9 cellular contexts compared by ENCODE assay signal in genomic region chr10:130301026-130301892, GRCh38.
DNase-seq lines count a peak whose midpoint lies in the region; ATAC-seq and TF ChIP-seq lines count a peak whose summit lies in the region.
"Had no signal": no experiment of that assay in that cellular context is flagged by ENCODE, and none has a peak within 500 bp of the region (broad histone marks: within the 10 kb centered on the region; RNA-seq: fewer than 3 reads in every experiment).

No MANE protein-coding gene starts in this region.

- H3K4me1 Mint-ChIP-seq in CD8-positive, alpha-beta T cell (ENCODE audit: low read depth), result peaks cover 4% of the 10 kb centered on the region
- no peaks in the 10 kb centered on the region for H3K4me1 Mint-ChIP-seq in activated CD8-positive, alpha-beta memory T cell treated with anti-CD3 and anti-CD28 coated beads, Interleukin-2, amount 10 ng/mL, durations not matched to agents 7 days and 5 days
- H3K4me1 Mint-ChIP-seq in mesothelial cell of epicardium, result no peaks in the 10 kb centered on the region
- H3K4me1 Mint-ChIP-seq in nephron progenitor cell, result no peaks in the 10 kb centered on the region
- H3K4me1 Mint-ChIP-seq: brain had no signal

- H3K27me3 ChIP-seq in CD8-positive, alpha-beta T cell (ENCODE audit: insufficient read depth, low read length), result no peaks in the 10 kb centered on the region

- H3K9me3 Mint-ChIP-seq in CD8-positive, alpha-beta T cell, result peaks cover 51% of the 10 kb centered on the region
- peaks cover 39% of the 10 kb centered on the region for H3K9me3 Mint-ChIP-seq in activated CD8-positive, alpha-beta memory T cell treated with anti-CD3 and anti-CD28 coated beads, Interleukin-2, amount 10 ng/mL, durations not matched to agents 7 days and 5 days (ENCODE audit: low read depth)
- H3K9me3 Mint-ChIP-seq in mesothelial cell of epicardium (peaks cover 70% of the 10 kb centered on the region), nephron progenitor cell (peaks cover 84% of the 10 kb centered on the region)

- peak overlapping the region; percentile 59 for H3K27ac ChIP-seq in CD8-positive, alpha-beta T cell (ENCODE audit: low read depth, low read length)

- H3K4me3 ChIP-seq in CD8-positive, alpha-beta T cell (ENCODE audit: low read depth, low read length), result peak overlapping the region; percentile 48

- H3K27me3 Mint-ChIP-seq in CD8-positive, alpha-beta T cell (ENCODE audit: low read depth), result no peaks in the 10 kb centered on the region
- no peaks in the 10 kb centered on the region for H3K27me3 Mint-ChIP-seq in activated CD8-positive, alpha-beta memory T cell treated with anti-CD3 and anti-CD28 coated beads, Interleukin-2, amount 10 ng/mL, durations not matched to agents 7 days and 5 days
- H3K27me3 Mint-ChIP-seq in mesothelial cell of epicardium (ENCODE audit: low read depth), result no peaks in the 10 kb centered on the region
- H3K27me3 Mint-ChIP-seq in nephron progenitor cell (ENCODE audit: low read depth, poor library complexity), result peaks cover 4% of the 10 kb centered on the region
- H3K27me3 Mint-ChIP-seq: brain had no signal

- CTCF ChIA-PET in CD8-positive, alpha-beta T cell (lab: Charles Lee), result interaction anchor here (0.6 kb wide), 1 partner anchor 35 kb away, joined by 3 read pairs; no protein-coding TSS in a partner anchor
- CTCF ChIA-PET in activated CD8-positive, alpha-beta memory T cell treated with anti-CD3 and anti-CD28 coated beads, Interleukin-2, amount 10 ng/mL, durations not matched to agents 7 days and 5 days (lab: Charles Lee), result interaction anchor here (1.4 kb wide), 1 partner anchor 191 kb away, joined by 3 read pairs; no protein-coding TSS in a partner anchor

- peaks cover 4% of the 10 kb centered on the region for H3K9me3 ChIP-seq in CD8-positive, alpha-beta T cell (ENCODE audit: low read length)

- H3K27ac Mint-ChIP-seq in CD8-positive, alpha-beta T cell, result peak overlapping the region; percentile 84
- H3K27ac Mint-ChIP-seq in activated CD8-positive, alpha-beta memory T cell treated with anti-CD3 and anti-CD28 coated beads, Interleukin-2, amount 10 ng/mL, durations not matched to agents 7 days and 5 days, result peak overlapping the region; percentile 65
- H3K27ac Mint-ChIP-seq in mesothelial cell of epicardium, result no peak overlapping the region
- H3K27ac Mint-ChIP-seq in nephron progenitor cell, result no peak overlapping the region
- H3K27ac Mint-ChIP-seq: brain had no signal

- peak overlapping the region; percentile 73 for H3K4me3 Mint-ChIP-seq in CD8-positive, alpha-beta T cell
- H3K4me3 Mint-ChIP-seq in activated CD8-positive, alpha-beta memory T cell treated with anti-CD3 and anti-CD28 coated beads, Interleukin-2, amount 10 ng/mL, durations not matched to agents 7 days and 5 days, result peak overlapping the region; percentile 58
- no peak overlapping the region for H3K4me3 Mint-ChIP-seq in mesothelial cell of epicardium
- no peak overlapping the region for H3K4me3 Mint-ChIP-seq in nephron progenitor cell
- H3K4me3 Mint-ChIP-seq: brain had no signal

- no peaks in the 10 kb centered on the region for H3K36me3 ChIP-seq in CD8-positive, alpha-beta T cell (ENCODE audit: insufficient read depth, low read length)

- peak; percentile 70 for ATAC-seq in CD8-positive, alpha-beta T cell
- peak; percentile 54 for ATAC-seq in HG03565 (IDR thresholded peaks at IDR 0.05; ENCODE audit: unreplicated experiment)
- ATAC-seq in activated CD8-positive, alpha-beta memory T cell treated with anti-CD3 and anti-CD28 coated beads, Interleukin-2, amount 10 ng/mL, durations not matched to agents 7 days and 5 days, result peak; percentile 73

- no peaks in the 10 kb centered on the region for H3K4me1 ChIP-seq in CD8-positive, alpha-beta T cell (ENCODE audit: insufficient read depth, low read length)

- H3K36me3 Mint-ChIP-seq in CD8-positive, alpha-beta T cell, result peaks cover 15% of the 10 kb centered on the region
- peaks cover 4% of the 10 kb centered on the region for H3K36me3 Mint-ChIP-seq in activated CD8-positive, alpha-beta memory T cell treated with anti-CD3 and anti-CD28 coated beads, Interleukin-2, amount 10 ng/mL, durations not matched to agents 7 days and 5 days
- H3K36me3 Mint-ChIP-seq in mesothelial cell of epicardium (peaks cover 7% of the 10 kb centered on the region), nephron progenitor cell (ENCODE audit: low read depth) (peaks cover 17% of the 10 kb centered on the region)

- POLR2A ChIA-PET in CD8-positive, alpha-beta T cell (lab: Charles Lee), result interaction anchor here (1.8 to 2.0 kb wide), 2 partner anchors 191 to 834 kb away, joined by 5 to 10 read pairs; partner anchors contain the start of genes C10orf143 and MGMT

- intact Hi-C loops in CD8-positive, alpha-beta T cell (cut with DNase I, micrococcal nuclease), result loop anchor here in 1 of 2 experiments (2.0 kb wide), 1 partner anchor 164 kb away; the partner anchor contains the start of gene GLRX3

- no peak for TF ChIP-seq CTCF in CD8-positive, alpha-beta T cell (IDR thresholded peaks at IDR 0.05)
- TF ChIP-seq CTCF in mesothelial cell of epicardium (IDR thresholded peaks at IDR 0.05; ENCODE audit: unreplicated experiment), result no peak
- TF ChIP-seq CTCF in nephron progenitor cell (IDR thresholded peaks at IDR 0.05), result no peak

- DNase-seq in CD8-positive, alpha-beta T cell, result peak; percentile 32 to 74 (median 66)
- peak; percentile 64 for DNase-seq in activated CD8-positive, alpha-beta memory T cell treated with anti-CD3 and anti-CD28 coated beads, Interleukin-2, amount 10 ng/mL, durations not matched to agents 7 days and 5 days
- DNase-seq in fibroblast of the conjunctiva (ENCODE audit: low read depth) (peak; percentile 17), mesothelial cell of epicardium (ENCODE audit: low spot score in 2 of 2, unreplicated experiment in 2 of 2) (no peak), NCI-H2081 treated with DMSO at 0.1 percent for 48 hours (lab: John Stamatoyannopoulos, UW) (no peak), nephron progenitor cell (no peak)
- peak; percentile 58 to 77 for DNase-seq in stimulated activated CD4-positive, alpha-beta T cell treated with anti-CD3 and anti-CD28 coated beads, Interleukin-2, amount 100 ng/mL, for 24 hours

Comparison
In these comparisons a context has a peak if more than half of its experiments do, and no peak if none do; other contexts are left out.
1. DNase-seq: peak in CD8-positive, alpha-beta T cell (7 of 7), activated CD8-positive, alpha-beta memory T cell treated with anti-CD3 and anti-CD28 coated beads, Interleukin-2, amount 10 ng/mL, durations not matched to agents 7 days and 5 days (single experiment), fibroblast of the conjunctiva (single experiment) and stimulated activated CD4-positive, alpha-beta T cell treated with anti-CD3 and anti-CD28 coated beads, Interleukin-2, amount 100 ng/mL, for 24 hours (2 of 2); none in mesothelial cell of epicardium (0 of 2), NCI-H2081 treated with DMSO at 0.1 percent for 48 hours (single experiment) and nephron progenitor cell (single experiment).
2. H3K27ac Mint-ChIP-seq: peak in CD8-positive, alpha-beta T cell (single experiment) and activated CD8-positive, alpha-beta memory T cell treated with anti-CD3 and anti-CD28 coated beads, Interleukin-2, amount 10 ng/mL, durations not matched to agents 7 days and 5 days (single experiment); none in mesothelial cell of epicardium (single experiment) and nephron progenitor cell (single experiment).
3. H3K4me3 Mint-ChIP-seq: peak in CD8-positive, alpha-beta T cell (single experiment) and activated CD8-positive, alpha-beta memory T cell treated with anti-CD3 and anti-CD28 coated beads, Interleukin-2, amount 10 ng/mL, durations not matched to agents 7 days and 5 days (single experiment); none in mesothelial cell of epicardium (single experiment) and nephron progenitor cell (single experiment).
4. Peak in every context shown above with its lines, with median percentiles within 50 percentile points of each other: ATAC-seq.